Comparison of ENCODE assay signal across 6 cellular contexts in the genomic region with DNA sequence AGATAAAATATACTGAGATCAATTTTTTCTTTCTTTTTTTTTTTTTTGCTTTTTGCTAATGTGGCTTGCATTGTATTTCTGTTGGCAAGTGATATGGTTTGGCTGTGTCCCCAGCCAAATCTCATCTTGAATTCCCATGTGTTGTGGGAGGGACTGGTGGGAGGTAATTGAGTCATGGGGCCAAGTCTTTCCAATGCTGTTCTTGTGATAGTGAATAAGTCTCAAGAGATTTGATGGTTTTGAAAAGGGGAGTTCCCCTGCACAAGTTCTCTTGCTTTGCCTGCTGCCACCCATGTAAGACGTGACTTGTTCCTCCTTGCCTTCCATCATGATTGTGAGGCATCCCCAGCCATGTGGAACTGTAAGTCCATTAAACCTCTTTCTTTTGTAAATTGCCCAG.
DNase-seq lines count a peak whose midpoint lies in the region; ATAC-seq and TF ChIP-seq lines count a peak whose summit lies in the region.
"Not testable (repeated sequence)": the region's sequence is repeated elsewhere in the genome, so short reads cannot be mapped to it uniquely, and the experiment has no call there.

No MANE protein-coding gene starts in this region.

- TF ChIP-seq CTCF in HEK293 (tag by site-specific recombination; IDR thresholded peaks at IDR 0.05); cardiac fibroblast (IDR thresholded peaks at IDR 0.05; ENCODE audit: low read depth, low read length); fibroblast of pulmonary artery (IDR thresholded peaks at IDR 0.05; ENCODE audit: low read length, missing control alignments): not testable (repeated sequence)

- H3K4me1 ChIP-seq in HEK293 (ENCODE audit: control insufficient read depth, insufficient read depth, low read length) = not testable (repeated sequence)

- H3K27me3 Mint-ChIP-seq in naive B cell = not testable (repeated sequence)

- not testable (repeated sequence) for ATAC-seq in naive B cell (ENCODE audit: low read depth in 2 of 2)

- not testable (repeated sequence) for H3K36me3 ChIP-seq in HEK293 (ENCODE audit: control insufficient read depth in 2 of 2, insufficient read depth in 1 of 2, low read length in 2 of 2)

- not testable (repeated sequence) for H3K27ac ChIP-seq in HEK293 (ENCODE audit: extremely low read depth, low read depth, low read length)

- peak overlapping the region in 5 of 6 donors; percentile 39 to 95 (median 43) for H3K27ac Mint-ChIP-seq in naive B cell

- H3K4me3 ChIP-seq in HEK293 (ENCODE audit: low read depth, low read length); cardiac fibroblast (replicated peaks in 1 of 2; ENCODE audit: low read depth in 2 of 2, low read length in 2 of 2); fibroblast of pulmonary artery (replicated peaks; ENCODE audit: low read depth, low read length): not testable (repeated sequence)

- H3K9me3 ChIP-seq in HEK293 (ENCODE audit: control insufficient read depth, insufficient read depth, low read depth, low read length) = not testable (repeated sequence)

- peaks cover 0 to 25% (median 14%) of the 10 kb centered on the region in 7 donors for H3K9me3 Mint-ChIP-seq in naive B cell

- DNase-seq in Ammon's horn (ENCODE audit: low spot score) (peak; percentile 23), NCI-H446 treated with DMSO at 0.1 percent for 48 hours (lab: John Stamatoyannopoulos, UW) (peak; percentile 1), cardiac fibroblast (ENCODE audit: low read depth in 2 of 2) (peak; percentile 29 to 60), fibroblast of pulmonary artery (ENCODE audit: low read depth) (peak; percentile 17)
- DNase-seq in naive B cell = not testable (repeated sequence)

- POLR2A ChIA-PET in HEK293 (lab: Yijun Ruan, JAX) = not testable (repeated sequence)

- CTCF ChIA-PET in HEK293 (lab: Yijun Ruan, JAX) = not testable (repeated sequence)

- H3K4me3 Mint-ChIP-seq in naive B cell = peak overlapping the region in 1 of 8 donors; percentile 59

- H3K36me3 Mint-ChIP-seq in naive B cell = peaks cover 26 to 33% of the 10 kb centered on the region in 2 donors

- H3K4me1 Mint-ChIP-seq in naive B cell = not testable (repeated sequence)

TF ChIP-seq in HEK293, 187 proteins besides CTCF, POLR2A, EP300 and RAD21:
- TF ChIP-seq ZFHX2 (tag by site-specific recombination; conservative IDR thresholded peaks at IDR 0.05) = 0 out of 2 replicates have a peak, but pooled peaks have one; percentile 8
